In the genomic region with DNA sequence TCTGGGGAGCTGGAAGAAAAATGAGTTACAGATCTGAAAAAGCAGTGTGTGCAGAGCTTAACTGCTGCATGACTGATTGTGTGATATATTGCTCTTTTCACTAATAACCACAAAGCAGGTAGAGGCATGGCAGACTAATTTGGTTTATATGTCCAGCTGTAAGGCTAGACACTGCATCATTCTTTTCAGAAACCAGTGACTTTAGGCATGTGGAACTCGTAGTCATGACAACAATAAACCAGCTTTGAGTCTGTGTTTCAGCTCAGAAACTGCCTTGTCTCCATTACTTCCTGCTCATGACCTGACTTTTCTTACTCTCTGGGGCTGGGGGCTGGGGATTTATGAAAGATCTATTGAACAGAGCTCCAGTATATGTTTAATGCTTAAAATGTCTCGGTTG, we compare ENCODE assay signal across 9 cellular contexts.
DNase-seq lines count a peak whose midpoint lies in the region; ATAC-seq and TF ChIP-seq lines count a peak whose summit lies in the region.
"Had no signal": no experiment of that assay in that cellular context is flagged by ENCODE, and none has a peak within 500 bp of the region (broad histone marks: within the 10 kb centered on the region; RNA-seq: fewer than 3 reads in every experiment).

No MANE protein-coding gene starts in this region.

- WGBS in trophoblast cell (ENCODE audit: extremely low coverage, insufficient coverage, insufficient read length), result no CpG with 5 or more reads among the region's 2 CpGs

- no peak overlapping the region for H4K91ac ChIP-seq in trophoblast cell (ENCODE audit: low read depth, low read length)

- TF ChIP-seq CTCF in epithelial cell of esophagus (IDR thresholded peaks at IDR 0.05; ENCODE audit: insufficient read depth, low read depth, low read length, missing control alignments) (no peak), natural killer cell (IDR thresholded peaks at IDR 0.05) (no peak)
- no peak for TF ChIP-seq CTCF in CD8-positive, alpha-beta T cell (IDR thresholded peaks at IDR 0.05)

- no peak overlapping the region for H3K4ac ChIP-seq in trophoblast cell (ENCODE audit: low read depth, low read length)

- H3K9me3 ChIP-seq in trophoblast cell (ENCODE audit: insufficient read depth, low read depth, low read length), result no peaks in the 10 kb centered on the region
- H3K9me3 ChIP-seq in CD8-positive, alpha-beta T cell (ENCODE audit: low read length), result no peaks in the 10 kb centered on the region

- peaks cover 5% of the 10 kb centered on the region for H3K79me1 ChIP-seq in trophoblast cell (ENCODE audit: low read length)

- H3K9me3 Mint-ChIP-seq in natural killer cell, result peaks cover 6 to 8% of the 10 kb centered on the region in 2 donors
- no peaks in the 10 kb centered on the region for H3K9me3 Mint-ChIP-seq in CD8-positive, alpha-beta T cell
- H3K9me3 Mint-ChIP-seq: activated naive CD8-positive, alpha-beta T cell treated with anti-CD3 and anti-CD28 coated beads, Interleukin-2, amount 10 ng/mL, durations not matched to agents 7 days and 5 days had no signal

- H3K27me3 ChIP-seq in trophoblast cell (ENCODE audit: insufficient read depth, low read length), result no peaks in the 10 kb centered on the region
- H3K27me3 ChIP-seq in CD8-positive, alpha-beta T cell (ENCODE audit: insufficient read depth, low read length), result no peaks in the 10 kb centered on the region

- H3K27ac Mint-ChIP-seq in natural killer cell, result no peak overlapping the region
- H3K27ac Mint-ChIP-seq in CD8-positive, alpha-beta T cell, result no peak overlapping the region
- H3K27ac Mint-ChIP-seq: activated naive CD8-positive, alpha-beta T cell treated with anti-CD3 and anti-CD28 coated beads, Interleukin-2, amount 10 ng/mL, durations not matched to agents 7 days and 5 days had no signal

- no peak overlapping the region for H4K12ac ChIP-seq in trophoblast cell (ENCODE audit: low read depth, low read length)

- intact Hi-C loops in natural killer cell (cut with micrococcal nuclease), result no loop called here
- intact Hi-C loops in CD8-positive, alpha-beta T cell (cut with DNase I, micrococcal nuclease), result no loop called here

- H3K4me3 Mint-ChIP-seq in natural killer cell, result no peak overlapping the region
- H3K4me3 Mint-ChIP-seq in CD8-positive, alpha-beta T cell, result no peak overlapping the region
- H3K4me3 Mint-ChIP-seq: activated naive CD8-positive, alpha-beta T cell treated with anti-CD3 and anti-CD28 coated beads, Interleukin-2, amount 10 ng/mL, durations not matched to agents 7 days and 5 days had no signal

- no peaks in the 10 kb centered on the region for H3K79me2 ChIP-seq in trophoblast cell (ENCODE audit: control insufficient read depth, insufficient read depth, low read length, poor library complexity)

- peaks cover 0 to 3% of the 10 kb centered on the region in 2 experiments for H3K4me1 ChIP-seq in trophoblast cell (ENCODE audit: control insufficient read depth in 1 of 2, insufficient read depth in 2 of 2, low read length in 2 of 2)
- H3K4me1 ChIP-seq in CD8-positive, alpha-beta T cell (ENCODE audit: insufficient read depth, low read length), result no peaks in the 10 kb centered on the region

- no peaks in the 10 kb centered on the region for H3K36me3 ChIP-seq in trophoblast cell (ENCODE audit: control insufficient read depth in 1 of 2, insufficient read depth in 2 of 2, low read length in 2 of 2)
- H3K36me3 ChIP-seq in CD8-positive, alpha-beta T cell (ENCODE audit: insufficient read depth, low read length), result no peaks in the 10 kb centered on the region

- no peak overlapping the region for H3K9ac ChIP-seq in trophoblast cell (ENCODE audit: low read length)

- H2BK5ac ChIP-seq in trophoblast cell (ENCODE audit: low read depth, low read length, poor library complexity), result peak overlapping the region; percentile 63

- DNase-seq in NCI-H2196 treated with DMSO at 0.1 percent for 48 hours (lab: John Stamatoyannopoulos, UW; ENCODE audit: unreplicated experiment) (peak; percentile 39), epithelial cell of esophagus (ENCODE audit: low read depth) (peak; percentile 93), trophoblast cell (peak in 1 of 2 donors; percentile 28), natural killer cell (no peak), GM19238 (ENCODE audit: insufficient read length, low spot score) (no peak)
- DNase-seq in CD8-positive, alpha-beta T cell, result no peak
- DNase-seq: activated naive CD8-positive, alpha-beta T cell treated with anti-CD3 and anti-CD28 coated beads, Interleukin-2, amount 10 ng/mL, durations not matched to agents 7 days and 5 days; NCI-H1436 treated with DMSO at 0.1 percent for 48 hours had no signal

- no peak overlapping the region for H3K23ac ChIP-seq in trophoblast cell (ENCODE audit: low read length)

- no peaks in the 10 kb centered on the region for H3K4me1 Mint-ChIP-seq in natural killer cell
- H3K4me1 Mint-ChIP-seq in CD8-positive, alpha-beta T cell (ENCODE audit: low read depth), result no peaks in the 10 kb centered on the region
- H3K4me1 Mint-ChIP-seq: activated naive CD8-positive, alpha-beta T cell treated with anti-CD3 and anti-CD28 coated beads, Interleukin-2, amount 10 ng/mL, durations not matched to agents 7 days and 5 days had no signal

- POLR2A ChIA-PET in CD8-positive, alpha-beta T cell (lab: Charles Lee), result no interaction called here

- H3K18ac ChIP-seq in trophoblast cell (ENCODE audit: low read length), result no peak overlapping the region

- ATAC-seq in GM18868 (IDR thresholded peaks at IDR 0.05; ENCODE audit: unreplicated experiment) (peak; percentile 90), natural killer cell (no peak)
- no peak for ATAC-seq in CD8-positive, alpha-beta T cell

- no peaks in the 10 kb centered on the region for H3K36me3 Mint-ChIP-seq in natural killer cell
- no peaks in the 10 kb centered on the region for H3K36me3 Mint-ChIP-seq in CD8-positive, alpha-beta T cell
- H3K36me3 Mint-ChIP-seq: activated naive CD8-positive, alpha-beta T cell treated with anti-CD3 and anti-CD28 coated beads, Interleukin-2, amount 10 ng/mL, durations not matched to agents 7 days and 5 days had no signal

- H2AFZ ChIP-seq in trophoblast cell (ENCODE audit: insufficient read depth, low read length, poor library complexity), result no peak overlapping the region

- no peak overlapping the region for H3K4me2 ChIP-seq in trophoblast cell (ENCODE audit: low read length)

- H3K4me3 ChIP-seq in epithelial cell of esophagus (ENCODE audit: low read length) (no peak overlapping the region), trophoblast cell (ENCODE audit: low read depth, low read length) (no peak overlapping the region)
- no peak overlapping the region for H3K4me3 ChIP-seq in CD8-positive, alpha-beta T cell (ENCODE audit: low read depth, low read length)

- no peak overlapping the region for H2BK120ac ChIP-seq in trophoblast cell (ENCODE audit: insufficient read depth, low read length, poor library complexity)

- H2AK5ac ChIP-seq in trophoblast cell (ENCODE audit: low read length), result no peak overlapping the region

- H3K27ac ChIP-seq in trophoblast cell (ENCODE audit: low read depth, low read length), result peak overlapping the region; percentile 91
- H3K27ac ChIP-seq in CD8-positive, alpha-beta T cell (ENCODE audit: low read depth, low read length), result no peak overlapping the region

- CTCF ChIA-PET in CD8-positive, alpha-beta T cell (lab: Charles Lee), result interaction anchor here (1.2 kb wide), 1 partner anchor 11 kb away, joined by 3 read pairs; no protein-coding TSS in a partner anchor

- H2BK12ac ChIP-seq in trophoblast cell (ENCODE audit: low read length), result no peak overlapping the region

- H3K27me3 Mint-ChIP-seq in natural killer cell (ENCODE audit: low read depth in 2 of 2), result no peaks in the 10 kb centered on the region
- H3K27me3 Mint-ChIP-seq in CD8-positive, alpha-beta T cell (ENCODE audit: low read depth), result no peaks in the 10 kb centered on the region
- H3K27me3 Mint-ChIP-seq: activated naive CD8-positive, alpha-beta T cell treated with anti-CD3 and anti-CD28 coated beads, Interleukin-2, amount 10 ng/mL, durations not matched to agents 7 days and 5 days had no signal

- no peak overlapping the region for H4K8ac ChIP-seq in trophoblast cell (ENCODE audit: low read depth, low read length)

- H3K14ac ChIP-seq in trophoblast cell (ENCODE audit: low read length), result no peak overlapping the region

Comparison
In these comparisons a context has a peak if more than half of its experiments do, and no peak if none do; other contexts are left out.
1. DNase-seq: peak in NCI-H2196 treated with DMSO at 0.1 percent for 48 hours (single experiment) and epithelial cell of esophagus (single experiment); none in natural killer cell (single experiment), GM19238 (single experiment) and CD8-positive, alpha-beta T cell (0 of 7).